In the genomic region with DNA sequence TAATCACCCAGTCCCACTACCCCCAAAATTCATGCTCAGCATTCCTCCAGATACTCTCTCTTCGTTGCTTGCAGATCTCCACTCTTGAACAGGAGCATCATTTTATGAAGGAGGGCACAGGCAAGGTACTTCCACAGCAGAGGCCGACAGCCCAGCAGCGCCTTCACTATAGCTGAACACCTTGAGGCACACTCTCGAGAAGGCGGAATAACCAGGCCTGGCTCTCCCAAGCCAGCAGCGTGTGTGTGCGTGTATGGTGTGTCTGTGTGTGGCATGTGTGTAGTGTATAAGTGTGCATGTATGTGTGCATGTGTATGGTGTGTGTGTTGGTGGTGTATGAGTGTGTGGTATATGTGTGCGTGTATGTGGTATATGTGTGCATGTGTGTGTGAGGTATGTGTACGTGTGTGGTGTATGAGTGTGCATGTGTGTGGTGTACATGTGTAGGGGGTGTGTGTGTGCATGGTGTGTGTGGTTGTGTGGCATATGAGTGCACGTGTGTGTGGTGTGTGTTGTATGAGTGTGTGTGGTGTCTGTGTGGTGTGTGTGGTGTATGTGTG, we compare ENCODE assay signal across 15 cellular contexts.
A peak's percentile ranks its signal among the peaks of the same experiment; 100 is the strongest.
DNase-seq lines count a peak whose midpoint lies in the region; FAIRE-seq and TF ChIP-seq lines count a peak whose summit lies in the region.
"Had no signal": no experiment of that assay in that cellular context is flagged by ENCODE, and none has a peak within 500 bp of the region (broad histone marks: within the 10 kb centered on the region; RNA-seq: fewer than 3 reads in every experiment).

No MANE protein-coding gene starts in this region.

- H3K23ac ChIP-seq in H1 (ENCODE audit: insufficient read length): no peak overlapping the region

- no peak for DNase-seq in GM12891 (ENCODE audit: insufficient read length, low spot score)
- DNase-seq in H1 (ENCODE audit: low read depth in 1 of 2, low spot score in 2 of 2): no peak
- DNase-seq in posterior vena cava (ENCODE audit: low spot score): peak; percentile 28
- no peak for DNase-seq in amygdala (lab: John Stamatoyannopoulos, UW)
- DNase-seq in GM10248 (ENCODE audit: extremely low spot score): no peak
- DNase-seq in activated CD8-positive, alpha-beta memory T cell treated with anti-CD3 and anti-CD28 coated beads, Interleukin-2, amount 50 U/mL, for 4 hours: no peak
- DNase-seq: KG1, NCI-H1092, NCI-H1436, NCI-H1930, NCI-H526, SHP77 had no signal

- H3K27me3 ChIP-seq in H1 (replicated peaks in 1 of 4; ENCODE audit: control insufficient read depth in 3 of 4, extremely low read depth in 1 of 4, insufficient read depth in 3 of 4, low read length in 3 of 4): no peaks in the 10 kb centered on the region

- no peak for TF ChIP-seq CTCF in HEK293 (tag by site-specific recombination; IDR thresholded peaks at IDR 0.05)
- no peak for TF ChIP-seq CTCF in H1 (IDR thresholded peaks at IDR 0.05; ENCODE audit: control extremely low read depth in 1 of 3, insufficient read depth in 1 of 3, low read depth in 1 of 3, low read length in 3 of 3)
- TF ChIP-seq CTCF in GM10248 (IDR thresholded peaks at IDR 0.05; ENCODE audit: control extremely low read depth, extremely low read depth, low read depth, missing control alignments): no peak

- no peak for TF ChIP-seq POLR2A in GM12891 (IDR thresholded peaks at IDR 0.05; ENCODE audit: low read depth, low read length)
- TF ChIP-seq POLR2A in H1 (IDR thresholded peaks at IDR 0.05; ENCODE audit: control extremely low read depth in 1 of 2, low read depth in 2 of 2, low read length in 2 of 2): no peak

- no peak for TF ChIP-seq EP300 in H1 (IDR thresholded peaks at IDR 0.05; ENCODE audit: borderline replicate concordance in 1 of 2, low read depth in 2 of 2, low read length in 2 of 2)

- no peak for TF ChIP-seq RAD21 in H1 (IDR thresholded peaks at IDR 0.05 in 1 of 2, conservative IDR thresholded peaks at IDR 0.05 in 1 of 2; ENCODE audit: low read depth in 2 of 2, low read length in 2 of 2)

- WGBS in H1 (ENCODE audit: extremely low coverage in 1 of 2, insufficient coverage in 1 of 2, insufficient read length in 1 of 2, insufficient replicate concordance in 2 of 2, low coverage in 1 of 2, low lambda C conversion rate in 2 of 2, missing lambda C conversion rate in 1 of 2), 2 experiments: 84% methylated on average over 10 of the region's 10 CpGs; no CpG with 5 or more reads in 1 of the 2 experiments

- H2AK5ac ChIP-seq in H1 (ENCODE audit: low read depth, low read length): peak overlapping the region; percentile 84; the same call in 1 of the 2 replicates

- no peak overlapping the region for H3K4me3 ChIP-seq in HEK293 (ENCODE audit: low read depth, low read length)
- H3K4me3 ChIP-seq in H1 (ENCODE audit: extremely low read depth in 1 of 4, insufficient read depth in 2 of 4, low read depth in 3 of 4, low read length in 4 of 4): no peak overlapping the region
- H3K4me3 ChIP-seq: A549 had no signal

- POLR2A ChIA-PET in HEK293 (lab: Yijun Ruan, JAX): no interaction called here
- POLR2A ChIA-PET in H1 (lab: Charles Lee; ENCODE audit: partially characterized antibody): no interaction called here
- POLR2A ChIA-PET in GM10248 (lab: Yijun Ruan, JAX): no interaction called here

- CTCF ChIA-PET in HEK293 (lab: Yijun Ruan, JAX) (interaction anchor here (1.1 kb wide), 1 partner anchor 426 kb away, joined by 4 read pairs; no protein-coding TSS in a partner anchor), H1 (lab: Charles Lee; ENCODE audit: partially characterized antibody) (interaction anchor here (2.3 to 4.1 kb wide), 2 partner anchors 13 to 104 kb away, joined by 6 to 26 read pairs; no protein-coding TSS in a partner anchor), GM10248 (lab: Yijun Ruan, JAX) (interaction anchor here (0.6 to 1.4 kb wide), 2 partner anchors 20 to 427 kb away, joined by 3 to 4 read pairs; no protein-coding TSS in a partner anchor)

- H2AFZ ChIP-seq in H1 (ENCODE audit: low read length): no peak overlapping the region

- peaks cover 0 to 18% of the 10 kb centered on the region in 2 experiments for H4K20me1 ChIP-seq in H1 (replicated peaks in 1 of 2; ENCODE audit: control insufficient read depth in 1 of 2, insufficient read depth in 2 of 2, low read length in 2 of 2)

- intact Hi-C loops in posterior vena cava (cut with DNase I): no loop called here

- no peak overlapping the region for H2BK20ac ChIP-seq in H1 (ENCODE audit: low read length)

- H4K8ac ChIP-seq in H1 (ENCODE audit: extremely low read depth, insufficient read depth, low read length): no peak overlapping the region

- no peak overlapping the region for H2BK120ac ChIP-seq in H1 (replicated peaks; ENCODE audit: low read depth, low read length)

- H4K91ac ChIP-seq in H1 (replicated peaks; ENCODE audit: insufficient read length, low read length): peak overlapping the region; percentile 75

- H3K9me3 ChIP-seq in HEK293 (ENCODE audit: control insufficient read depth, insufficient read depth, low read depth, low read length): no peaks in the 10 kb centered on the region
- no peaks in the 10 kb centered on the region for H3K9me3 ChIP-seq in H1 (ENCODE audit: insufficient read depth in 2 of 2, low read depth in 1 of 2, low read length in 1 of 2)
- H3K9me3 ChIP-seq: A549 had no signal

- no peak overlapping the region for H3K4me2 ChIP-seq in H1 (ENCODE audit: insufficient read depth in 1 of 2, low read depth in 2 of 2, low read length in 2 of 2)
- H3K4me2 ChIP-seq: A549 had no signal

- no peak overlapping the region; the same call in 1 of the 2 replicates for H2BK5ac ChIP-seq in H1 (ENCODE audit: low read depth, low read length)

- H4K5ac ChIP-seq in H1 (ENCODE audit: insufficient read length, low read depth, low read length): no peak overlapping the region

- H3K18ac ChIP-seq in H1 (ENCODE audit: extremely low read depth, low read length): no peak overlapping the region

- no peak overlapping the region for H3K27ac ChIP-seq in HEK293 (ENCODE audit: extremely low read depth, low read depth, low read length)
- H3K27ac ChIP-seq in H1 (ENCODE audit: low read depth, low read length): no peak overlapping the region
- H3K27ac ChIP-seq: A549 had no signal

- peaks cover 9% of the 10 kb centered on the region for H3K79me1 ChIP-seq in H1 (ENCODE audit: low read depth, low read length)

- peaks cover 17% of the 10 kb centered on the region; the same call in 1 of the 2 replicates for H3K23me2 ChIP-seq in H1 (ENCODE audit: low read depth, low read length)

- FAIRE-seq in GM12891 (lab: Jason Lieb, UNC) (peak; percentile 78), H1 (lab: Jason Lieb, UNC) (no peak)
- FAIRE-seq: A549, G401.6 had no signal

- H2BK12ac ChIP-seq in H1 (ENCODE audit: low read depth, low read length): peak overlapping the region; percentile 63; the same call in 1 of the 2 replicates

- H3K14ac ChIP-seq in H1 (ENCODE audit: insufficient read length): no peak overlapping the region

- H3K56ac ChIP-seq in H1 (replicated peaks; ENCODE audit: insufficient read length, low read depth, low read length): peak overlapping the region; percentile 99

- H3K9ac ChIP-seq in H1 (replicated peaks in 1 of 4; ENCODE audit: extremely low read depth in 1 of 4, low read depth in 3 of 4, low read length in 3 of 4): no peak overlapping the region; a peak in 1 of 7 replicates

- H2BK15ac ChIP-seq in H1 (ENCODE audit: low read length): no peak overlapping the region

- H3K4ac ChIP-seq in H1 (replicated peaks; ENCODE audit: insufficient read length, low read depth, low read length): no peak overlapping the region

- H3K36me3 ChIP-seq in HEK293 (ENCODE audit: control insufficient read depth in 2 of 2, insufficient read depth in 1 of 2, low read length in 2 of 2) (peaks cover 13 to 18% of the 10 kb centered on the region in 2 experiments; a peak in 2 of 3 replicates), H1 (ENCODE audit: control insufficient read depth in 2 of 4, insufficient read depth in 4 of 4, low read length in 3 of 4) (peaks cover 0 to 5% (median 0%) of the 10 kb centered on the region in 4 experiments; a peak in 2 of 8 replicates)

- peaks cover 0 to 4% of the 10 kb centered on the region in 2 experiments; a peak in 1 of 4 replicates for H3K79me2 ChIP-seq in H1 (ENCODE audit: control insufficient read depth in 1 of 2, insufficient read depth in 2 of 2, low read length in 2 of 2)

- H3K4me1 ChIP-seq in HEK293 (ENCODE audit: control insufficient read depth, insufficient read depth, low read length) (peaks cover 7% of the 10 kb centered on the region; the same call in 1 of the 2 replicates), H1 (replicated peaks in 1 of 4; ENCODE audit: control insufficient read depth in 3 of 4, insufficient read depth in 4 of 4, low read length in 3 of 4) (peaks cover 2 to 3% (median 2%) of the 10 kb centered on the region in 4 experiments; a peak in 4 of 7 replicates)

TF ChIP-seq in GM12891, 5 proteins besides CTCF, POLR2A, EP300 and RAD21:
- TF ChIP-seq TAF1 (IDR thresholded peaks at IDR 0.05; ENCODE audit: low read depth, low read length) (no peak), SPI1 (IDR thresholded peaks at IDR 0.05; ENCODE audit: low read depth, low read length) (no peak), POLR2AphosphoS5 (IDR thresholded peaks at IDR 0.05; ENCODE audit: low read depth, low read length) (no peak), POU2F2 (IDR thresholded peaks at IDR 0.05; ENCODE audit: low read depth, low read length) (no peak), PAX5 (IDR thresholded peaks at IDR 0.05; ENCODE audit: insufficient read depth, low read length, severe bottlenecking) (no peak)

TF ChIP-seq in HEK293, 187 proteins besides CTCF, POLR2A, EP300 and RAD21:
- TF ChIP-seq ZNF211 (tag by site-specific recombination; IDR thresholded peaks at IDR 0.05; ENCODE audit: low read depth): peak; percentile 96
- TF ChIP-seq ZNF501 (tag by site-specific recombination; IDR thresholded peaks at IDR 0.05): no peak
- no peak for TF ChIP-seq SETDB1 (IDR thresholded peaks at IDR 0.05; ENCODE audit: insufficient read length, low read length)
- TF ChIP-seq, protein P1, sequence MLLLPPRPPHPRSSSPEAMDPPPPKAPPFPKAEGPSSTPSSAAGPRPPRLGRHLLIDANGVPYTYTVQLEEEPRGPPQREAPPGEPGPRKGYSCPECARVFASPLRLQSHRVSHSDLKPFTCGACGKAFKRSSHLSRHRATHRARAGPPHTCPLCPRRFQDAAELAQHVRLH (tag by site-specific recombination; IDR thresholded peaks at IDR 0.05): no peak

TF ChIP-seq in H1, 55 proteins besides CTCF, POLR2A, EP300 and RAD21 (continues in another document):
- TF ChIP-seq BACH1 (IDR thresholded peaks at IDR 0.05; ENCODE audit: low read length) (no peak), KDM1A (IDR thresholded peaks at IDR 0.05; ENCODE audit: borderline replicate concordance, low read length) (no peak), EGR1 (IDR thresholded peaks at IDR 0.05; ENCODE audit: borderline replicate concordance, low read depth, low read length) (no peak), POU5F1 (IDR thresholded peaks at IDR 0.05; ENCODE audit: low read depth, low read length) (no peak), CHD2 (IDR thresholded peaks at IDR 0.05; ENCODE audit: low read length) (no peak)
- TF ChIP-seq, protein P2, sequence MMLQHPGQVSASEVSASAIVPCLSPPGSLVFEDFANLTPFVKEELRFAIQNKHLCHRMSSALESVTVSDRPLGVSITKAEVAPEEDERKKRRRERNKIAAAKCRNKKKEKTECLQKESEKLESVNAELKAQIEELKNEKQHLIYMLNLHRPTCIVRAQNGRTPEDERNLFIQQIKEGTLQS (IDR thresholded peaks at IDR 0.05; ENCODE audit: insufficient read depth, low read depth, low read length): no peak
